In genomic region chr16:1743376-1744337, GRCh38 we compare ENCODE assay signal across 1 cellular context.
TF ChIP-seq lines count a peak whose summit lies in the region.

No MANE protein-coding gene starts in this region.

TF ChIP-seq in HCT116, 20 proteins besides CTCF, POLR2A, EP300 and RAD21 (continued from another document):
- TF ChIP-seq ZBTB33 (IDR thresholded peaks at IDR 0.05; ENCODE audit: extremely low read depth, insufficient replicate concordance, low read length) (no peak), CBX3 (IDR thresholded peaks at IDR 0.05; ENCODE audit: low read depth) (no peak), POLR2AphosphoS5 (IDR thresholded peaks at IDR 0.05; ENCODE audit: low read depth, low read length) (no peak), SP1 (IDR thresholded peaks at IDR 0.05; ENCODE audit: low read depth) (no peak), ATF3 (IDR thresholded peaks at IDR 0.05) (no peak)
